Comparison of ENCODE assay signal across 8 cellular contexts in the genomic region with DNA sequence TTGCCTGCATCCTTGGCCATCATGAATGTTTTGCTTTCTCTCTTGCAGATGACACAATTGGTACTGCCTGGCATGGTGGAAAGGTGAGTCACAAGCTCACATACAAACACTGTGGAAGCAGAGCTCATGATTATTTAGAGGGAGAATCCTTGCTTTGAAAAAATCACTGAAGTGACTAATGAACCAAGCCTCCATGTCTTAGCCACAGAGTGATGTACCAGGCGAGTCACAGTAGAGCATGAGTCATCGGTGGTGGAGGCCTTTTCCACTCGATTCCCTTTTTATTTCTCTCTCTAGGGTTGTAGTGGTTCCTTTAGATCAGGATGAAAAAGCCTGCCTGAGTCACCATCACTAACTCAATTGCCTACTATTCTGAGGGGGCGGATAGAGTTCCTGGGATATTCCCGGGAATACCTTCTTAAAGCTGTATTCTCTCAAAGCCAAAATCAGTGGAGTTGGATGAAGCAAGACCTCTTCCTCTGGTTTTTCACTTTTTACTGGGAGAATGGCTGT. TPM values are rescaled to one million over a fixed set of nuclear protein-coding genes. Genes with fewer than 3 reads are reported as not detected.
A peak's percentile ranks its signal among the peaks of the same experiment; 100 is the strongest.
DNase-seq lines count a peak whose midpoint lies in the region; ATAC-seq lines count a peak whose summit lies in the region.

No MANE protein-coding gene starts in this region.

- H3K27ac ChIP-seq in HUES64 (ENCODE audit: low read depth, low read length), result peak overlapping the region; percentile 36; the same call in 1 of the 2 replicates

- peak; percentile 97 for DNase-seq in Caki2 (ENCODE audit: low read depth)
- DNase-seq in activated T-cell treated with anti-CD3 and anti-CD28 coated beads for 48 hours (ENCODE audit: low read depth), result peak; percentile 45
- peak; percentile 98 for DNase-seq in glomerular visceral epithelial cell (ENCODE audit: extremely low spot score)
- DNase-seq in stimulated activated CD4-positive, alpha-beta T cell treated with anti-CD3 and anti-CD28 coated beads, Interleukin-2, amount 100 ng/mL, for 24 hours, result peak; percentile 43 to 60
- no peak for DNase-seq in DMS79 treated with DMSO at 0.1 percent for 48 hours (lab: John Stamatoyannopoulos, UW)
- DNase-seq in ecto neural progenitor cell (ENCODE audit: low spot score), result no peak

- no peak overlapping the region for H3K4me3 ChIP-seq in HUES64 (ENCODE audit: low read length)

- H3K9me3 ChIP-seq in HUES64 (ENCODE audit: insufficient read depth, low read depth, low read length), result no peaks in the 10 kb centered on the region

- in situ Hi-C loops in Caki2 (cut with HindIII; ENCODE audit: low pct_unique_long_range_greater_than_20kb, low sequenced_read_pairs), result no loop called here

- 78% methylated on average over 4 of the region's 5 CpGs for WGBS in HUES64

- peaks cover 32% of the 10 kb centered on the region; the same call in 1 of the 2 replicates for H3K4me1 ChIP-seq in HUES64 (ENCODE audit: insufficient read depth, low read length)

- H3K27me3 ChIP-seq in HUES64 (ENCODE audit: insufficient read depth, low read length), result no peaks in the 10 kb centered on the region

- no peak for ATAC-seq in GM18517 (IDR thresholded peaks at IDR 0.05; ENCODE audit: unreplicated experiment)

- H3K9ac ChIP-seq in HUES64 (ENCODE audit: low read depth, low read length), result peak overlapping the region; percentile 8; the same call in 1 of the 2 replicates

- H3K36me3 ChIP-seq in HUES64 (ENCODE audit: insufficient read depth, low read length), result peaks cover 17% of the 10 kb centered on the region

RNA-seq across cellular contexts. Expression of a gene that starts 49.6 kb away (rescaled TPM):
- total RNA-seq in Caki2 (2014; rRNA removed; shearing (Covaris generic); ENCODE audit: low replicate concordance), result 43.1 and 105 TPM in 2 replicates
- 21.2 TPM for polyA plus RNA-seq in HUES64 (2013, experiment 1 of 2)
- polyA plus RNA-seq in HUES64 (2013, experiment 2 of 2), result 25.0 TPM

Comparison
In these comparisons a context has a peak if more than half of its experiments do, and no peak if none do; other contexts are left out.
1. DNase-seq: peak in Caki2 (single experiment), activated T-cell treated with anti-CD3 and anti-CD28 coated beads for 48 hours (single experiment), glomerular visceral epithelial cell (single experiment) and stimulated activated CD4-positive, alpha-beta T cell treated with anti-CD3 and anti-CD28 coated beads, Interleukin-2, amount 100 ng/mL, for 24 hours (2 of 2); none in DMS79 treated with DMSO at 0.1 percent for 48 hours (single experiment) and ecto neural progenitor cell (single experiment).